ENCODE assay signal across 8 cellular contexts in the genomic region with DNA sequence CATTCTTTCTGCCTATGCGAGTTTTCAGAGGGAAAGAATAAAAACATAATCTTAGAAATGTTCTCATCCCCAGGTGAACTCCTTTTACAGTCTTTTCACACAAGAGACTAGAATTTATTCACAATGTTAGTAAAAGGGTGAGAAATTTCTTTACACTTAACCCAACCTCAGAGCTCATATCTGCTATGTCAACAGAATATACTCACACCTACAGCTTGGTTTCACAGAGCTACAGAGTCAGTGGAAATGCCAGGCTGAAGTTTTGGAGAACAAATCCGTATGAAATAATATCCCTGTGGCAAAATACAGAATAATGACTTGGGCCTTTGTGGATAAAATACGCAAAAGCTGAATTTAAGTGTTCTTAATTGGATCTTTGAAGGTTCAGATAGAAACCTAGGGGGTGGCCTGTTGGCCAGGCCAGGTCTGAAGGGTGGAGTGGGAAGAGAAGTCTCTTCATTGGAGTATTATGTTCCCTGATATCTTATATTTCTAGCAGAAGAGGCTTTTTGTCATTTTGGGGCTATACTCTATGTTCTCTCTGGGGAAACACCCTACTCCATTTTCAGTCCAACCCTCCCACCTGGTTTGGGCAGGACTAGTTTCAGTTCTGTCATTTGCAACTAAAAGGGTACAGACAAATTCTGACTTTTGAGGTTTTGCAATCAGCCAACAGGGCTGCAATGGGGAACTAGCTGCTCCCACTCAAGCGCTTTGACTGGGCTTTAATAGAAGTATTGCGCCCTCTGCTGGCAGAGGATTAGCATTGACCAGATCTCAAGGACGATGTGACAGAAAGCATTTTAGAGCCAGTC. TPM values are rescaled to one million over a fixed set of nuclear protein-coding genes. Genes with fewer than 3 reads are reported as not detected.
DNase-seq lines count a peak whose midpoint lies in the region; ATAC-seq, FAIRE-seq and TF ChIP-seq lines count a peak whose summit lies in the region.

No MANE protein-coding gene starts in this region.

- TF ChIP-seq CTCF in D721Med (IDR thresholded peaks at IDR 0.05; ENCODE audit: insufficient read depth, missing control alignments): peak; percentile 94

- ATAC-seq in GM21515 (IDR thresholded peaks at IDR 0.05; ENCODE audit: unreplicated experiment): peak; percentile 96

- DNase-seq in D721Med (ENCODE audit: insufficient read length, low spot score) (peak; percentile 16), HuH-7 (ENCODE audit: low spot score) (peak; percentile 43), NOMO-1 treated with DMSO at 0.1 percent for 48 hours (lab: John Stamatoyannopoulos, UW; ENCODE audit: unreplicated experiment) (peak; percentile 98), myocyte (ENCODE audit: low read depth) (peak; percentile 89)
- DNase-seq in activated CD8-positive, alpha-beta memory T cell treated with anti-CD3 and anti-CD28 coated beads for 24 hours: peak; percentile 89
- DNase-seq in stimulated activated CD8-positive, alpha-beta memory T cell treated with anti-CD3 and anti-CD28 coated beads, Interleukin-7, amount 100 ng/mL, for 4 hours (ENCODE audit: low read depth in 2 of 2): peak; percentile 60 to 82

- peak; percentile 90 for FAIRE-seq in D721Med (lab: Jason Lieb, UNC)
- FAIRE-seq in endometrium (lab: Jason Lieb, UNC): peak; percentile 89

RNA-seq across cellular contexts. Expression of a gene that starts 25.7 kb away (rescaled TPM):
- 0.83 and 1.0 TPM in 2 replicates for total RNA-seq in myocyte
- 0.40 TPM for polyA plus RNA-seq in myocyte (2012)

RNA-seq across cellular contexts. Expression of a gene that starts 26.0 kb away (rescaled TPM):
- total RNA-seq in myocyte: 5.3 and 5.4 TPM in 2 replicates
- polyA plus RNA-seq in myocyte (2012): 1.3 TPM

Comparison
In these comparisons a context has a peak if more than half of its experiments do, and no peak if none do; other contexts are left out.
1. Peak in every context shown above with its lines: DNase-seq and ATAC-seq.
2. DNase-seq: peak in every context shown above with its lines; median percentile 98 in NOMO-1 treated with DMSO at 0.1 percent for 48 hours; 89 in activated CD8-positive, alpha-beta memory T cell treated with anti-CD3 and anti-CD28 coated beads for 24 hours; 89 in myocyte; 71 in stimulated activated CD8-positive, alpha-beta memory T cell treated with anti-CD3 and anti-CD28 coated beads, Interleukin-7, amount 100 ng/mL, for 4 hours; 43 in HuH-7; 16 in D721Med.